ENCODE assay signal across 8 cellular contexts in genomic region chr17:38257013-38257621, GRCh38. TPM values are rescaled to one million over a fixed set of nuclear protein-coding genes. Genes with fewer than 3 reads are reported as not detected.
DNase-seq lines count a peak whose midpoint lies in the region; ATAC-seq and TF ChIP-seq lines count a peak whose summit lies in the region.
"Not testable (repeated sequence)": the region's sequence is repeated elsewhere in the genome, so short reads cannot be mapped to it uniquely, and the experiment has no call there.

No MANE protein-coding gene starts in this region.

- H3K4me3 ChIP-seq in GM23338: peak overlapping the region; percentile 53
- peak overlapping the region; percentile 28; the same call in 1 of the 2 replicates for H3K4me3 ChIP-seq in LNCaP clone FGC (ENCODE audit: low read depth, low read length)
- peak overlapping the region; percentile 30 for H3K4me3 ChIP-seq in RWPE2 (ENCODE audit: severe bottlenecking)
- peak overlapping the region; percentile 31 for H3K4me3 ChIP-seq in fibroblast of mammary gland (ENCODE audit: control insufficient read depth, low read depth, low read length)

- H4K20me1 ChIP-seq in GM23338 (replicated peaks; ENCODE audit: insufficient read depth): not testable (repeated sequence)

- not testable (repeated sequence) for H3K4me1 ChIP-seq in GM23338 (ENCODE audit: insufficient read depth); RWPE2 (ENCODE audit: insufficient read depth, poor library complexity, severe bottlenecking)

- H3K9me2 ChIP-seq in GM23338 (ENCODE audit: insufficient read depth): not testable (repeated sequence)

- H3K27me3 Mint-ChIP-seq in GM23338 (ENCODE audit: insufficient read depth, low read depth, poor library complexity); activated T-helper 17 cell treated with anti-CD3 and anti-CD28 coated beads, Interleukin-2, amount 50 U/mL, for 72 hours; natural killer cell (ENCODE audit: low read depth in 2 of 2): not testable (repeated sequence)

- 0 out of 2 replicates have a peak overlapping the region, but pooled peaks have one; percentile 38 for H3K4me2 ChIP-seq in GM23338

- not testable (repeated sequence) for H2AFZ ChIP-seq in GM23338

- not testable (repeated sequence) for H3K9me3 ChIP-seq in RWPE2 (ENCODE audit: severe bottlenecking)

- H3K4me1 Mint-ChIP-seq in GM23338; activated T-helper 17 cell treated with anti-CD3 and anti-CD28 coated beads, Interleukin-2, amount 50 U/mL, for 72 hours; natural killer cell; stimulated activated effector memory CD8-positive, alpha-beta T cell treated with anti-CD3 and anti-CD28 coated beads, Interleukin-12 subunit alpha, Interleukin-12 subunit beta, amount 100 ng/mL, for 72 hours: not testable (repeated sequence)

- intact Hi-C loops in natural killer cell (cut with micrococcal nuclease): not testable (repeated sequence)

- not testable (repeated sequence) for H3K27me3 ChIP-seq in GM23338 (ENCODE audit: insufficient read depth); RWPE2 (ENCODE audit: insufficient read depth, poor library complexity, severe bottlenecking)

- not testable (repeated sequence) for H3K27ac ChIP-seq in GM23338 (ENCODE audit: low read depth)
- H3K27ac ChIP-seq in RWPE2 (ENCODE audit: poor library complexity, severe bottlenecking): peak overlapping the region; percentile 51

- not testable (repeated sequence) for H3K9me3 Mint-ChIP-seq in GM23338; activated T-helper 17 cell treated with anti-CD3 and anti-CD28 coated beads, Interleukin-2, amount 50 U/mL, for 72 hours; natural killer cell; stimulated activated effector memory CD8-positive, alpha-beta T cell treated with anti-CD3 and anti-CD28 coated beads, Interleukin-12 subunit alpha, Interleukin-12 subunit beta, amount 100 ng/mL, for 72 hours

- peaks cover 33% of the 10 kb centered on the region for H3K79me2 ChIP-seq in GM23338 (replicated peaks; ENCODE audit: insufficient read depth)

- not testable (repeated sequence) for TF ChIP-seq CTCF in GM23338 (conservative IDR thresholded peaks at IDR 0.05; ENCODE audit: low read depth in 2 of 2); LNCaP clone FGC (IDR thresholded peaks at IDR 0.05; ENCODE audit: control insufficient read depth, extremely low read depth, insufficient read depth); RWPE2 (IDR thresholded peaks at IDR 0.05; ENCODE audit: poor library complexity, severe bottlenecking); fibroblast of mammary gland (conservative IDR thresholded peaks at IDR 0.05; ENCODE audit: control insufficient read depth, insufficient read depth, low read depth, low read length); natural killer cell (IDR thresholded peaks at IDR 0.05)

- not testable (repeated sequence) for H3K27ac Mint-ChIP-seq in GM23338; activated T-helper 17 cell treated with anti-CD3 and anti-CD28 coated beads, Interleukin-2, amount 50 U/mL, for 72 hours; stimulated activated effector memory CD8-positive, alpha-beta T cell treated with anti-CD3 and anti-CD28 coated beads, Interleukin-12 subunit alpha, Interleukin-12 subunit beta, amount 100 ng/mL, for 72 hours
- H3K27ac Mint-ChIP-seq in natural killer cell: peak overlapping the region in 1 of 2 donors; percentile 24

- H3K36me3 Mint-ChIP-seq in GM23338 (ENCODE audit: low read depth); natural killer cell: not testable (repeated sequence)
- peaks cover 33% of the 10 kb centered on the region for H3K36me3 Mint-ChIP-seq in activated T-helper 17 cell treated with anti-CD3 and anti-CD28 coated beads, Interleukin-2, amount 50 U/mL, for 72 hours (ENCODE audit: low read depth)
- peaks cover 35% of the 10 kb centered on the region for H3K36me3 Mint-ChIP-seq in stimulated activated effector memory CD8-positive, alpha-beta T cell treated with anti-CD3 and anti-CD28 coated beads, Interleukin-12 subunit alpha, Interleukin-12 subunit beta, amount 100 ng/mL, for 72 hours

- ATAC-seq in GM23338 (peak; percentile 85), RWPE2 (ENCODE audit: low read depth) (peak; percentile 79), natural killer cell (peak; percentile 80 to 95 (median 82))
- ATAC-seq in activated T-helper 17 cell treated with anti-CD3 and anti-CD28 coated beads, Interleukin-2, amount 50 U/mL, for 72 hours (replicated peaks): peak; percentile 89
- peak; percentile 90 for ATAC-seq in stimulated activated effector memory CD8-positive, alpha-beta T cell treated with anti-CD3 and anti-CD28 coated beads, Interleukin-12 subunit alpha, Interleukin-12 subunit beta, amount 100 ng/mL, for 72 hours

- DNase-seq in DMS79 treated with DMSO at 0.1 percent for 48 hours (lab: John Stamatoyannopoulos, UW) (peak; percentile 75), GM23338 (ENCODE audit: low spot score) (peak; percentile 85), LNCaP clone FGC (ENCODE audit: low read depth) (peak; percentile 35), RWPE2 (ENCODE audit: low spot score) (peak; percentile 83), fibroblast of mammary gland (ENCODE audit: low read depth) (peak; percentile 60), natural killer cell (peak; percentile 76)
- DNase-seq in stimulated activated effector memory CD8-positive, alpha-beta T cell treated with anti-CD3 and anti-CD28 coated beads, Interleukin-12 subunit alpha, Interleukin-12 subunit beta, amount 100 ng/mL, for 72 hours (ENCODE audit: low spot score in 2 of 2): peak; percentile 61 to 86

- not testable (repeated sequence) for H3K36me3 ChIP-seq in GM23338 (ENCODE audit: insufficient read depth); RWPE2 (ENCODE audit: low read depth)

- peak overlapping the region; percentile 58; the same call in 2 of the 3 replicates for H3K4me3 Mint-ChIP-seq in GM23338
- peak overlapping the region; percentile 52 for H3K4me3 Mint-ChIP-seq in activated T-helper 17 cell treated with anti-CD3 and anti-CD28 coated beads, Interleukin-2, amount 50 U/mL, for 72 hours
- peak overlapping the region; percentile 66 for H3K4me3 Mint-ChIP-seq in natural killer cell
- peak overlapping the region; percentile 35 for H3K4me3 Mint-ChIP-seq in stimulated activated effector memory CD8-positive, alpha-beta T cell treated with anti-CD3 and anti-CD28 coated beads, Interleukin-12 subunit alpha, Interleukin-12 subunit beta, amount 100 ng/mL, for 72 hours

- H3F3A ChIP-seq in GM23338 (replicated peaks; ENCODE audit: low read depth): not testable (repeated sequence)

RNA-seq across cellular contexts. Expression of gene MRPL45, which starts 39.9 kb away (rescaled TPM):
- total RNA-seq in GM23338 (2014; rRNA removed; shearing (Covaris generic)): 63.9 and 65.7 TPM in 2 replicates
- 42.6 and 43.5 TPM in 2 replicates for polyA plus RNA-seq in GM23338 (2016; fragmentation: Nextera tagmentation; extraction: Ambion mirVana)
- total RNA-seq in activated T-helper 17 cell treated with anti-CD3 and anti-CD28 coated beads, Interleukin-2, amount 50 U/mL, for 72 hours: 10 to 100 TPM; 52.4 to 66.0 TPM
- 10 to 100 TPM; 11.5 to 14.2 (median 12.6) TPM for total RNA-seq in natural killer cell

Comparison
In these comparisons a context has a peak if more than half of its experiments do, and no peak if none do; other contexts are left out.
1. DNase-seq: peak in every context shown above with its lines; median percentile 85 in GM23338; 83 in RWPE2; 76 in natural killer cell; 75 in DMS79 treated with DMSO at 0.1 percent for 48 hours; 74 in stimulated activated effector memory CD8-positive, alpha-beta T cell treated with anti-CD3 and anti-CD28 coated beads, Interleukin-12 subunit alpha, Interleukin-12 subunit beta, amount 100 ng/mL, for 72 hours; 60 in fibroblast of mammary gland; 35 in LNCaP clone FGC.